ENCODE assay signal across 22 cellular contexts in the genomic region with DNA sequence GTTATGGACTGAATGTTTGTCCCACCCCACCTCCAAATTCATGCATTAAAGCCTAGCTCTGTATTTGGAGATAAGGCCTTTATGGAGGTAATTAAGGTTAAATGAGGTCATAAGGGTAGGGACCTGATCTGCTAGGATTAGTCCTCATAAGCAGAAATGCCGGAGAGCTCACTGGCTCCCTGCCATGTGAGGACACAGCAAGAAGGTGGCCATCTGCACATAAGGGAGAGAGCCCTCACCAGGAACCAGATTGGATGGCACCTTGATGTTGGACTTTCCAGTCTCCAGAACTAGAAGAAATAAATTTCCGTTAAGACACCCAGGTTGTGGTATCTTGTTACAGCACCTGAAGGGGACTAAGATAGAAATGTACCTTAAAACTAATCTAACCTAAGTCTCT.
"Had no signal": no experiment of that assay in that cellular context is flagged by ENCODE, and none has a peak within 500 bp of the region (broad histone marks: within the 10 kb centered on the region; RNA-seq: fewer than 3 reads in every experiment).

No MANE protein-coding gene starts in this region.

- H3K4me1 ChIP-seq: ascending aorta, breast epithelium, gastrocnemius medialis, heart right ventricle, left lung, thyroid gland had no signal

- DNase-seq: activated CD4-positive, alpha-beta T cell treated with anti-CD3 and anti-CD28 coated beads, Interleukin-2, amount 10 ng/mL, durations not matched to agents 24 days and 14 days; activated CD4-positive, CD25-positive, alpha-beta regulatory T cell; activated CD8-positive, alpha-beta T cell treated with anti-CD3 and anti-CD28 coated beads, Interleukin-2, amount 10 ng/mL, durations not matched to agents 7 days and 5 days; activated naive CD4-positive, alpha-beta T cell treated with anti-CD3 and anti-CD28 coated beads, Interleukin-2, amount 10 ng/mL, durations not matched to agents 7 days and 5 days; activated naive CD8-positive, alpha-beta T cell treated with anti-CD3 and anti-CD28 coated beads, Interleukin-2, amount 50 U/mL, for 24 hours; activated T-cell treated with anti-CD3 and anti-CD28 coated beads, Interleukin-2, amount 50 U/mL, for 24 hours; cortex of kidney; effector CD4-positive, alpha-beta T cell; gastrocnemius medialis; heart right ventricle; left lung; mammary epithelial cell; midbrain; stimulated activated naive CD4-positive, alpha-beta T cell; thyroid gland had no signal

- H3K36me3 ChIP-seq: ascending aorta, breast epithelium, gastrocnemius medialis, heart right ventricle, left lung, thyroid gland had no signal

- H3K4me1 Mint-ChIP-seq: activated CD4-positive, alpha-beta T cell treated with anti-CD3 and anti-CD28 coated beads, Interleukin-2, amount 10 ng/mL, durations not matched to agents 24 days and 14 days; activated naive CD4-positive, alpha-beta T cell treated with anti-CD3 and anti-CD28 coated beads, Interleukin-2, amount 10 ng/mL, durations not matched to agents 7 days and 5 days; activated naive CD8-positive, alpha-beta T cell treated with anti-CD3 and anti-CD28 coated beads, Interleukin-2, amount 50 U/mL, for 24 hours had no signal

- H3K27ac Mint-ChIP-seq: activated CD4-positive, alpha-beta T cell treated with anti-CD3 and anti-CD28 coated beads, Interleukin-2, amount 10 ng/mL, durations not matched to agents 24 days and 14 days; activated CD8-positive, alpha-beta T cell treated with anti-CD3 and anti-CD28 coated beads, Interleukin-2, amount 10 ng/mL, durations not matched to agents 7 days and 5 days; activated naive CD4-positive, alpha-beta T cell treated with anti-CD3 and anti-CD28 coated beads, Interleukin-2, amount 10 ng/mL, durations not matched to agents 7 days and 5 days; activated naive CD8-positive, alpha-beta T cell treated with anti-CD3 and anti-CD28 coated beads, Interleukin-2, amount 50 U/mL, for 24 hours; activated T-cell treated with anti-CD3 and anti-CD28 coated beads, Interleukin-2, amount 50 U/mL, for 24 hours; activated T-helper 2 cell treated with anti-CD3 and anti-CD28 coated beads, Interferon-gamma antibody, Interleukin-2, Interleukin-4, amounts not matched to agents 10 μg/mL and 5 μg/mL and 100 μg/mL, durations not matched to agents 14 hours and 24 hours and 36 hours; progenitor cell of endocrine pancreas; T-helper 2 cell treated with Interferon-gamma antibody and Interleukin-4, amounts not matched to agents 5 μg/mL and 100 μg/mL, for 36 hours had no signal

- H3K4me3 Mint-ChIP-seq: activated CD4-positive, alpha-beta T cell treated with anti-CD3 and anti-CD28 coated beads, Interleukin-2, amount 10 ng/mL, durations not matched to agents 24 days and 14 days; activated CD8-positive, alpha-beta T cell treated with anti-CD3 and anti-CD28 coated beads, Interleukin-2, amount 10 ng/mL, durations not matched to agents 7 days and 5 days; activated naive CD4-positive, alpha-beta T cell treated with anti-CD3 and anti-CD28 coated beads, Interleukin-2, amount 10 ng/mL, durations not matched to agents 7 days and 5 days; activated naive CD8-positive, alpha-beta T cell treated with anti-CD3 and anti-CD28 coated beads, Interleukin-2, amount 50 U/mL, for 24 hours; activated T-cell treated with anti-CD3 and anti-CD28 coated beads, Interleukin-2, amount 50 U/mL, for 24 hours; nephron; T-helper 2 cell treated with Interferon-gamma antibody and Interleukin-4, amounts not matched to agents 5 μg/mL and 100 μg/mL, for 36 hours had no signal

- H3K27me3 Mint-ChIP-seq: activated CD4-positive, alpha-beta T cell treated with anti-CD3 and anti-CD28 coated beads, Interleukin-2, amount 10 ng/mL, durations not matched to agents 24 days and 14 days; activated naive CD4-positive, alpha-beta T cell treated with anti-CD3 and anti-CD28 coated beads, Interleukin-2, amount 10 ng/mL, durations not matched to agents 7 days and 5 days; activated naive CD8-positive, alpha-beta T cell treated with anti-CD3 and anti-CD28 coated beads, Interleukin-2, amount 50 U/mL, for 24 hours; activated T-cell treated with anti-CD3 and anti-CD28 coated beads, Interleukin-2, amount 50 U/mL, for 24 hours; progenitor cell of endocrine pancreas had no signal

- H3K9me3 Mint-ChIP-seq: activated CD4-positive, alpha-beta T cell treated with anti-CD3 and anti-CD28 coated beads, Interleukin-2, amount 10 ng/mL, durations not matched to agents 24 days and 14 days; activated naive CD4-positive, alpha-beta T cell treated with anti-CD3 and anti-CD28 coated beads, Interleukin-2, amount 10 ng/mL, durations not matched to agents 7 days and 5 days; activated naive CD8-positive, alpha-beta T cell treated with anti-CD3 and anti-CD28 coated beads, Interleukin-2, amount 50 U/mL, for 24 hours; activated T-cell treated with anti-CD3 and anti-CD28 coated beads, Interleukin-2, amount 50 U/mL, for 24 hours; activated T-helper 2 cell treated with anti-CD3 and anti-CD28 coated beads, Interferon-gamma antibody, Interleukin-2, Interleukin-4, amounts not matched to agents 10 μg/mL and 5 μg/mL and 100 μg/mL, durations not matched to agents 14 hours and 24 hours and 36 hours; T-helper 2 cell treated with Interferon-gamma antibody and Interleukin-4, amounts not matched to agents 5 μg/mL and 100 μg/mL, for 36 hours had no signal

- H3K4me3 ChIP-seq: ascending aorta, breast epithelium, gastrocnemius medialis, heart right ventricle, left lung, thyroid gland had no signal

- H3K27me3 ChIP-seq: ascending aorta, breast epithelium, gastrocnemius medialis, heart right ventricle, left lung, thyroid gland had no signal

- H3K27ac ChIP-seq: ascending aorta, breast epithelium, gastrocnemius medialis, heart right ventricle, left lung, thyroid gland had no signal

- H3K9me3 ChIP-seq: ascending aorta, breast epithelium, gastrocnemius medialis, heart right ventricle, left lung, thyroid gland had no signal

- ATAC-seq: activated CD8-positive, alpha-beta T cell treated with anti-CD3 and anti-CD28 coated beads, Interleukin-2, amount 10 ng/mL, durations not matched to agents 7 days and 5 days; activated naive CD8-positive, alpha-beta T cell treated with anti-CD3 and anti-CD28 coated beads, Interleukin-2, amount 50 U/mL, for 24 hours; esophagus mucosa; gastrocnemius medialis; heart right ventricle; left lung had no signal

- H3K36me3 Mint-ChIP-seq: activated naive CD4-positive, alpha-beta T cell treated with anti-CD3 and anti-CD28 coated beads, Interleukin-2, amount 10 ng/mL, durations not matched to agents 7 days and 5 days had no signal
